ENCODE assay signal across 8 cellular contexts in the genomic region with DNA sequence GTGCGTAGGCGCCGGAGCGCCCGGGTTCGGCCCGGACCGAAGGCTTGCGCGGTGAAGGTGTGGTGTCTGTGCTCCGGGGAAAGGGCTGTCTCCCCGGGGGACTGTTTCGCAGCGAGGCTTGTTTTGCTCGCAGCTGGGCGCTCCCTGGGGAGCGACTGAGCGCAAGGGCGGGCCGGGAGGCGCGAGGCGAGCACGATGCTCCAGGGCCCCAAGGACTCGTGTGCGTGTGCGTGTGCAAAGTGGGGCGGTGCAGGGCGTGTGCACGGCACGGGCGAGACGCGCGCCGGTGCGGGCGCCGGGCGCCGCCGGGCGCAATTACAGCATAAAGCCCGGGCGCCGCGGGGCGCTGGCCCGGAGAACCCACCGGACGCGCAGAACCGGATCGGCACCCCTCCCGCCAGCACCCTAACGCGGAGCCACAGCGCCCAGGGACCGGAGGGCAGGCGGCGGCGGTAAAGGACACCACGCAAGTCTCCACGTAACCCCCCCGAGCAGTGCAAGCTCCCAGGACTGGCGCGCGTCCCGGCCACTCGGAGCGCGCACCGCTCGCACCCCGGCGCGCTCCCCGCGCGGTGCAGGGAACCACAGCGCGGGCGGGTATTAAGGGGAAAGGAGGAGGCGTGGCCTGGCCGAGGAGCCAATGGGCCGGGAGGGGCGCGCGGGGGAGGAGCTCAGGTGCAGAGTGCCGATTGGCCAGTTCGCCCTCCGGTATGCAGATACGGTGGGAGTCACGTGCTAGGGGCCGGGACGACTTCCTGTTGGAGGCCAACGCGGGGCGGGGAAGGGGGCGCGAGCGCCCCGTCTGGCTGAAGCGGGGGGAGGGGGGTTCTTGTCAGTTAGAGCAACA. TPM values are rescaled to one million over a fixed set of nuclear protein-coding genes. Genes with fewer than 3 reads are reported as not detected.
A peak's percentile ranks its signal among the peaks of the same experiment; 100 is the strongest.
DNase-seq lines count a peak whose midpoint lies in the region; ATAC-seq and TF ChIP-seq lines count a peak whose summit lies in the region.

A gene with protein sequence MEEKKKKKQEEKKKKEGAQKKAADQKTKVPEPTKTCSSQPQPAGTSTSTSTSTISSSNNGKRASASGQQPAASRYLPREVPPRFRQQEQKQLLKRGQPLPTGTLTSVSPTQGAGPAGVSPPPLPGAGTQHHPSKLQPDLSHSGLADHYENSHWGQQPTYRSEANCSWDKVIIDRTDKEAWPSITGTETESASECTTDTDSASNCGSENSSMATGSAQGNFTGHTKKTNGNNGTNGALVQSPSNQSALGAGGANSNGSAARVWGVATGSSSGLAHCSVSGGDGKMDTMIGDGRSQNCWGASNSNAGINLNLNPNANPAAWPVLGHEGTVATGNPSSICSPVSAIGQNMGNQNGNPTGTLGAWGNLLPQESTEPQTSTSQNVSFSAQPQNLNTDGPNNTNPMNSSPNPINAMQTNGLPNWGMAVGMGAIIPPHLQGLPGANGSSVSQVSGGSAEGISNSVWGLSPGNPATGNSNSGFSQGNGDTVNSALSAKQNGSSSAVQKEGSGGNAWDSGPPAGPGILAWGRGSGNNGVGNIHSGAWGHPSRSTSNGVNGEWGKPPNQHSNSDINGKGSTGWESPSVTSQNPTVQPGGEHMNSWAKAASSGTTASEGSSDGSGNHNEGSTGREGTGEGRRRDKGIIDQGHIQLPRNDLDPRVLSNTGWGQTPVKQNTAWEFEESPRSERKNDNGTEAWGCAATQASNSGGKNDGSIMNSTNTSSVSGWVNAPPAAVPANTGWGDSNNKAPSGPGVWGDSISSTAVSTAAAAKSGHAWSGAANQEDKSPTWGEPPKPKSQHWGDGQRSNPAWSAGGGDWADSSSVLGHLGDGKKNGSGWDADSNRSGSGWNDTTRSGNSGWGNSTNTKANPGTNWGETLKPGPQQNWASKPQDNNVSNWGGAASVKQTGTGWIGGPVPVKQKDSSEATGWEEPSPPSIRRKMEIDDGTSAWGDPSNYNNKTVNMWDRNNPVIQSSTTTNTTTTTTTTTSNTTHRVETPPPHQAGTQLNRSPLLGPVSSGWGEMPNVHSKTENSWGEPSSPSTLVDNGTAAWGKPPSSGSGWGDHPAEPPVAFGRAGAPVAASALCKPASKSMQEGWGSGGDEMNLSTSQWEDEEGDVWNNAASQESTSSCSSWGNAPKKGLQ (N-terminal part only) (plus strand): TSS at position 835 of the 847 bp plus-strand sequence. CDS start 45,504 bp downstream, outside the sequence.

- peaks cover 37% of the 10 kb centered on the region for H3K4me1 Mint-ChIP-seq in nephron

- H3K36me3 Mint-ChIP-seq in nephron (ENCODE audit: low read depth): no peaks in the 10 kb centered on the region

- peak within 1 kb of the TSS; percentile 95 to 98 (median 97) for H3K4me3 Mint-ChIP-seq in nephron

- H3K9me3 Mint-ChIP-seq in nephron: no peaks in the 10 kb centered on the region

- TF ChIP-seq CTCF in fibroblast of the aortic adventitia (IDR thresholded peaks at IDR 0.05; ENCODE audit: insufficient read depth, low read length) (peak; percentile 18), nephron (IDR thresholded peaks at IDR 0.05; ENCODE audit: unreplicated experiment in 3 of 3) (no peak)

- peak; percentile 98 for DNase-seq in ELF-1 (ENCODE audit: low read depth, low spot score)
- DNase-seq in H4 (ENCODE audit: low spot score): peak; percentile 99
- DNase-seq in M059J (ENCODE audit: low read depth): peak; percentile 97
- peak; percentile 98 for DNase-seq in SHP77 treated with DMSO at 0.1 percent for 48 hours (lab: John Stamatoyannopoulos, UW)
- peak; percentile 100 for DNase-seq in activated effector memory CD4-positive, alpha-beta T cell treated with anti-CD3 and anti-CD28 coated beads, Interleukin-2, amount 50 U/mL, for 16 hours
- DNase-seq in fibroblast of the aortic adventitia (ENCODE audit: low read depth): peak; percentile 98
- DNase-seq in stimulated activated naive CD8-positive, alpha-beta T cell treated with anti-CD3 and anti-CD28 coated beads, Interleukin-15, Interleukin-2, amounts not matched to agents 100 U/mL and 50 U/mL, for 24 hours: peak; percentile 100

- H3K4me3 ChIP-seq in fibroblast of the aortic adventitia (ENCODE audit: low read depth, low read length): peak within 1 kb of the TSS; percentile 80

- peak; percentile 92 for ATAC-seq in stimulated activated naive CD8-positive, alpha-beta T cell treated with anti-CD3 and anti-CD28 coated beads, Interleukin-15, Interleukin-2, amounts not matched to agents 100 U/mL and 50 U/mL, for 24 hours

- H3K27me3 Mint-ChIP-seq in nephron (ENCODE audit: low read depth): peaks cover 51% of the 10 kb centered on the region

- H3K27ac Mint-ChIP-seq in nephron: peak within 1 kb of the TSS; percentile 87 to 92 (median 88)

RNA-seq across cellular contexts. Expression of the gene that starts here (rescaled TPM):
- total RNA-seq in H4 (2014; rRNA removed; shearing (Covaris generic)): 2.6 and 6.9 TPM in 2 replicates
- total RNA-seq in M059J (2014; rRNA removed; shearing (Covaris generic)): 2.8 and 3.2 TPM in 2 replicates
- 6.4 and 10.3 TPM in 2 replicates for total RNA-seq in fibroblast of the aortic adventitia (ENCODE audit: low replicate concordance)

Comparison
In these comparisons a context has a peak if more than half of its experiments do, and no peak if none do; other contexts are left out.
1. Peak in every context shown above with its lines: DNase-seq, ATAC-seq and H3K4me3 ChIP-seq.